9 cellular contexts compared by ENCODE assay signal in the genomic region with DNA sequence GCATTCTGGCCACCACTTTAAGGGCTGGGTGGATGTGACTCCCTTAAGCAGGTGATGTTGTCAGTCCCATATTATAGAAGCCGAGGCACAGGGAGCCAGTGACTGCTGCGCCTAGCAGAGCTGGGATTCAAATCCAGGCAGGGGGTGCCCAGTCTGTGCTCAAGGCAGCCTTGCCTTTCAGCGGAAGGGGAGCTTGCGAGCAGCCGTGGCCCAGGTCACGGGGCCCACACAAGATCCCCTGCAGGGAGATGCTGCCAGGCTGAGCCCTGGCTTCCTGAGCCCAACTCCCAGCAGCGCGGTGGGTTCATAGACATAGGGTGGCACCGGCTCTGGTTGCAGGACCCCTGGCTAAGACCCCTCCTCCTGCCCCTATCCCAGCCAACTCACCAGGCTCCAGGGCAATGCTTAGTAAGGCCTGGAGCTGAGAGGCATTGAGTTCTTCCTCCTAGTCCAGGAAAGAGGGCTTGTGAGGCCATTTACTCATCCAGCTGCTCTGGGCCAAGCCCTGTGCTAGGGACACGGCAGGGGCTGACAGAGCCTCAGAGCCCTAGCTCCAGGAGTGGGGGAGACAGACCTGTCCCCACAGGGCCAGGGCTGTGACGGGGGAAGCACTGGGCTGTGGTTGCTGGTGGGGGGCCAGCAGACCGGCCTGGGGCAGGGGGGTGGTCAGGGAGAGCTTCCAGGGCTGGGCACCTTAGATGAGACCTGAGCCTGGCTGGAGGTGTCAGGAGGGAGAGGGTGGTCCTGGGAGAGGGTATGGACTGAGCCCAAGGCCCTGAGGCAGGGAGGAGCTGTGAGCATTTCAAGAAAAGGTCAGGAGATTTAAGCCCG. TPM values are rescaled to one million over a fixed set of nuclear protein-coding genes. Genes with fewer than 3 reads are reported as not detected.
DNase-seq lines count a peak whose midpoint lies in the region; ATAC-seq and TF ChIP-seq lines count a peak whose summit lies in the region.
"Had no signal": no experiment of that assay in that cellular context is flagged by ENCODE, and none has a peak within 500 bp of the region (broad histone marks: within the 10 kb centered on the region; RNA-seq: fewer than 3 reads in every experiment).

No MANE protein-coding gene starts in this region.

- H3K27ac Mint-ChIP-seq in IgD-negative memory B cell = peak overlapping the region; percentile 91 to 95 (median 91)
- H3K27ac Mint-ChIP-seq in activated CD8-positive, alpha-beta T cell treated with anti-CD3 and anti-CD28 coated beads, Interleukin-2, amount 10 ng/mL, durations not matched to agents 7 days and 5 days = peak overlapping the region; percentile 88

- no peak for TF ChIP-seq EP300 in sigmoid colon (IDR thresholded peaks at IDR 0.05)

- POLR2A ChIA-PET in activated CD8-positive, alpha-beta T cell treated with anti-CD3 and anti-CD28 coated beads, Interleukin-2, amount 10 ng/mL, durations not matched to agents 7 days and 5 days (lab: Charles Lee) = interaction anchor here (0.7 to 1.5 kb wide), 9 partner anchors 11 to 196 kb away, joined by 3 to 7 read pairs (median 3); partner anchors contain the start of genes ACTN4, ECH1, MRPS12 and NFKBIB

- H3K4me3 Mint-ChIP-seq in IgD-negative memory B cell = peak overlapping the region; percentile 86 to 96 (median 94)
- peak overlapping the region; percentile 79 for H3K4me3 Mint-ChIP-seq in activated CD8-positive, alpha-beta T cell treated with anti-CD3 and anti-CD28 coated beads, Interleukin-2, amount 10 ng/mL, durations not matched to agents 7 days and 5 days

- TF ChIP-seq POLR2A in sigmoid colon (IDR thresholded peaks at IDR 0.05) (no peak), erythroblast (IDR thresholded peaks at IDR 0.05; ENCODE audit: low read length) (no peak)

- H3K27me3 ChIP-seq in sigmoid colon = no peaks in the 10 kb centered on the region

- peaks cover 0 to 15% (median 12%) of the 10 kb centered on the region in 4 donors for H3K4me1 ChIP-seq in sigmoid colon

- peak overlapping the region; percentile 66 to 80 (median 74) for H3K27ac ChIP-seq in sigmoid colon

- intact Hi-C loops in Right ventricle myocardium superior (cut with DNase I) = no loop called here
- intact Hi-C loops in sigmoid colon (cut with DNase I) = loop anchor here (5.0 kb wide), 1 partner anchor 98 kb away; the partner anchor contains the start of gene ECH1

- no peaks in the 10 kb centered on the region for H3K36me3 Mint-ChIP-seq in IgD-negative memory B cell
- peaks cover 29% of the 10 kb centered on the region for H3K36me3 Mint-ChIP-seq in activated CD8-positive, alpha-beta T cell treated with anti-CD3 and anti-CD28 coated beads, Interleukin-2, amount 10 ng/mL, durations not matched to agents 7 days and 5 days (ENCODE audit: low read depth)

- H3K4me3 ChIP-seq in sigmoid colon = no peak overlapping the region

- peaks cover 16 to 28% (median 22%) of the 10 kb centered on the region in 3 donors for H3K4me1 Mint-ChIP-seq in IgD-negative memory B cell
- peaks cover 56% of the 10 kb centered on the region for H3K4me1 Mint-ChIP-seq in activated CD8-positive, alpha-beta T cell treated with anti-CD3 and anti-CD28 coated beads, Interleukin-2, amount 10 ng/mL, durations not matched to agents 7 days and 5 days (ENCODE audit: low read depth)

- 13 to 34% methylated on average over 13 of the region's 13 CpGs for WGBS in sigmoid colon, 2 donors

- H3K36me3 ChIP-seq in sigmoid colon = peaks cover 0 to 15% (median 8%) of the 10 kb centered on the region in 4 donors

- no peaks in the 10 kb centered on the region for H3K9me3 ChIP-seq in sigmoid colon

- no peaks in the 10 kb centered on the region for H3K9me3 Mint-ChIP-seq in IgD-negative memory B cell
- H3K9me3 Mint-ChIP-seq in activated CD8-positive, alpha-beta T cell treated with anti-CD3 and anti-CD28 coated beads, Interleukin-2, amount 10 ng/mL, durations not matched to agents 7 days and 5 days (ENCODE audit: insufficient read depth) = no peaks in the 10 kb centered on the region

- CTCF ChIA-PET in activated CD8-positive, alpha-beta T cell treated with anti-CD3 and anti-CD28 coated beads, Interleukin-2, amount 10 ng/mL, durations not matched to agents 7 days and 5 days (lab: Charles Lee) = interaction anchor here (0.9 to 3.3 kb wide), 11 partner anchors 16 to 332 kb away, joined by 3 to 25 read pairs (median 4); partner anchors contain the start of genes FAM98C, MRPS12 and SARS2

- TF ChIP-seq CTCF in sigmoid colon (IDR thresholded peaks at IDR 0.05) = no peak

- peak; percentile 35 for ATAC-seq in activated CD8-positive, alpha-beta T cell treated with anti-CD3 and anti-CD28 coated beads, Interleukin-2, amount 10 ng/mL, durations not matched to agents 7 days and 5 days
- ATAC-seq in Right ventricle myocardium superior (ENCODE audit: poor library complexity) (peak; percentile 3), GM18873 (IDR thresholded peaks at IDR 0.05; ENCODE audit: low FRiP score, unreplicated experiment) (no peak)

- H3K27me3 Mint-ChIP-seq in IgD-negative memory B cell = no peaks in the 10 kb centered on the region
- peaks cover 4% of the 10 kb centered on the region for H3K27me3 Mint-ChIP-seq in activated CD8-positive, alpha-beta T cell treated with anti-CD3 and anti-CD28 coated beads, Interleukin-2, amount 10 ng/mL, durations not matched to agents 7 days and 5 days (ENCODE audit: low read depth)

- DNase-seq in EH (ENCODE audit: low read depth) (peak; percentile 56), Right ventricle myocardium superior (peak; percentile 44), sigmoid colon (peak; percentile 65), erythroblast (lab: John Stamatoyannopoulos, UW) (no peak), GDM1 (lab: John Stamatoyannopoulos, UW) (no peak)
- DNase-seq in activated CD8-positive, alpha-beta T cell treated with anti-CD3 and anti-CD28 coated beads, Interleukin-2, amount 10 ng/mL, durations not matched to agents 7 days and 5 days = peak; percentile 71

RNA-seq across cellular contexts. Expression of gene CAPN12, which starts 9.6 kb away (rescaled TPM):
- polyA plus RNA-seq in IgD-negative memory B cell (31.6 TPM), sigmoid colon (10 to 100 TPM in 1 of 3 donors, 1 to 10 TPM in 2; 5.3 to 14.3 (median 6.0) TPM)
- total RNA-seq in activated CD8-positive, alpha-beta T cell treated with anti-CD3 and anti-CD28 coated beads, Interleukin-2, amount 10 ng/mL, durations not matched to agents 7 days and 5 days = 10 to 100 TPM; 12.2 to 16.2 TPM
- total RNA-seq in Right ventricle myocardium superior (not detected), sigmoid colon (1 to 10 TPM in 1 of 4 donors, under 1 TPM in 2, not detected in 1; 0.33 to 3.0 (median 0.54) TPM)
- total RNA-seq: myocyte had no signal

RNA-seq across cellular contexts. Expression of gene LGALS7, which starts 38.7 kb away (rescaled TPM):
- polyA plus RNA-seq in IgD-negative memory B cell = not detected
- total RNA-seq in activated CD8-positive, alpha-beta T cell treated with anti-CD3 and anti-CD28 coated beads, Interleukin-2, amount 10 ng/mL, durations not matched to agents 7 days and 5 days = not detected
- total RNA-seq in Right ventricle myocardium superior = not detected
- not detected for total RNA-seq in sigmoid colon
- not detected for polyA plus RNA-seq in sigmoid colon
- total RNA-seq: myocyte had no signal

RNA-seq across cellular contexts. Expression of gene LGALS7B, which starts 54.4 kb away (rescaled TPM):
- not detected for polyA plus RNA-seq in IgD-negative memory B cell
- not detected for total RNA-seq in activated CD8-positive, alpha-beta T cell treated with anti-CD3 and anti-CD28 coated beads, Interleukin-2, amount 10 ng/mL, durations not matched to agents 7 days and 5 days
- total RNA-seq in Right ventricle myocardium superior = not detected
- 1 to 10 TPM in 1 of 4 donors, not detected in 3; 3.0 TPM for total RNA-seq in sigmoid colon
- polyA plus RNA-seq in sigmoid colon = 1 to 10 TPM in 1 of 3 donors, not detected in 2; 1.2 TPM
- total RNA-seq: myocyte had no signal

Comparison
In these comparisons a context has a peak if more than half of its experiments do, and no peak if none do; other contexts are left out.
1. DNase-seq: peak in EH (single experiment), activated CD8-positive, alpha-beta T cell treated with anti-CD3 and anti-CD28 coated beads, Interleukin-2, amount 10 ng/mL, durations not matched to agents 7 days and 5 days (single experiment), Right ventricle myocardium superior (single experiment) and sigmoid colon (single experiment); none in erythroblast (0 of 2) and GDM1 (single experiment).